In genomic region chr22:17727244-17727892, GRCh38 we compare ENCODE assay signal across 12 cellular contexts. TPM values are rescaled to one million over a fixed set of nuclear protein-coding genes. Genes with fewer than 3 reads are reported as not detected.
DNase-seq lines count a peak whose midpoint lies in the region; ATAC-seq, FAIRE-seq and TF ChIP-seq lines count a peak whose summit lies in the region.
"Had no signal": no experiment of that assay in that cellular context is flagged by ENCODE, and none has a peak within 500 bp of the region (broad histone marks: within the 10 kb centered on the region; RNA-seq: fewer than 3 reads in every experiment).

No MANE protein-coding gene starts in this region.

- no peaks in the 10 kb centered on the region for H3K9me3 Mint-ChIP-seq in activated T-helper 17 cell treated with anti-CD3 and anti-CD28 coated beads, Interleukin-2, amount 50 U/mL, for 72 hours
- H3K9me3 Mint-ChIP-seq in progenitor cell of endocrine pancreas (ENCODE audit: low read depth), result no peaks in the 10 kb centered on the region
- H3K9me3 Mint-ChIP-seq: activated CD4-positive, alpha-beta memory T cell treated with anti-CD3 and anti-CD28 coated beads for 36 hours had no signal

- H3K27ac ChIP-seq in heart right ventricle (peak overlapping the region in 9 of 10 donors; percentile 26 to 85 (median 78)), upper lobe of right lung (no peak overlapping the region), kidney (ENCODE audit: low read depth in 2 of 2, low read length in 2 of 2) (no peak overlapping the region)

- H3K4me3 ChIP-seq in heart right ventricle, result no peak overlapping the region
- H3K4me3 ChIP-seq in upper lobe of right lung, result no peak overlapping the region
- H3K4me3 ChIP-seq in kidney (ENCODE audit: low read length in 2 of 2), result no peak overlapping the region

- H3K27ac Mint-ChIP-seq in activated T-helper 17 cell treated with anti-CD3 and anti-CD28 coated beads, Interleukin-2, amount 50 U/mL, for 72 hours, result peak overlapping the region; percentile 36
- H3K27ac Mint-ChIP-seq in progenitor cell of endocrine pancreas, result no peak overlapping the region
- H3K27ac Mint-ChIP-seq: activated CD4-positive, alpha-beta memory T cell treated with anti-CD3 and anti-CD28 coated beads for 36 hours had no signal

- H3K9ac ChIP-seq in kidney (ENCODE audit: low read length in 2 of 2), result no peak overlapping the region

- H3K27me3 Mint-ChIP-seq in activated T-helper 17 cell treated with anti-CD3 and anti-CD28 coated beads, Interleukin-2, amount 50 U/mL, for 72 hours, result no peaks in the 10 kb centered on the region
- H3K27me3 Mint-ChIP-seq in progenitor cell of endocrine pancreas, result no peaks in the 10 kb centered on the region
- H3K27me3 Mint-ChIP-seq: activated CD4-positive, alpha-beta memory T cell treated with anti-CD3 and anti-CD28 coated beads for 36 hours had no signal

- no peak overlapping the region for H3K4me3 Mint-ChIP-seq in activated T-helper 17 cell treated with anti-CD3 and anti-CD28 coated beads, Interleukin-2, amount 50 U/mL, for 72 hours
- H3K4me3 Mint-ChIP-seq in progenitor cell of endocrine pancreas (ENCODE audit: low read depth), result no peak overlapping the region
- H3K4me3 Mint-ChIP-seq: activated CD4-positive, alpha-beta memory T cell treated with anti-CD3 and anti-CD28 coated beads for 36 hours had no signal

- no peak for DNase-seq in heart right ventricle
- no peak for DNase-seq in cardiac septum (ENCODE audit: low spot score)
- peak; percentile 57 for DNase-seq in mesenteric fat pad (ENCODE audit: low spot score)
- DNase-seq in upper lobe of right lung, result no peak
- no peak for DNase-seq in mucosa of gallbladder (ENCODE audit: low spot score)
- DNase-seq in kidney, result no peak
- no peak for DNase-seq in progenitor cell of endocrine pancreas (ENCODE audit: low spot score, unreplicated experiment)
- DNase-seq: activated CD4-positive, alpha-beta memory T cell treated with anti-CD3 and anti-CD28 coated beads for 36 hours; NCI-H2029; small intestine; T1000 had no signal

- H3K4me1 Mint-ChIP-seq in activated T-helper 17 cell treated with anti-CD3 and anti-CD28 coated beads, Interleukin-2, amount 50 U/mL, for 72 hours, result peaks cover 9% of the 10 kb centered on the region
- peaks cover 12% of the 10 kb centered on the region for H3K4me1 Mint-ChIP-seq in progenitor cell of endocrine pancreas (ENCODE audit: low read depth)

- peaks cover 65% of the 10 kb centered on the region for H3K36me3 Mint-ChIP-seq in activated T-helper 17 cell treated with anti-CD3 and anti-CD28 coated beads, Interleukin-2, amount 50 U/mL, for 72 hours (ENCODE audit: low read depth)
- H3K36me3 Mint-ChIP-seq in progenitor cell of endocrine pancreas (ENCODE audit: insufficient read depth), result peaks cover 7% of the 10 kb centered on the region

- H3K27me3 ChIP-seq in heart right ventricle (no peaks in the 10 kb centered on the region), upper lobe of right lung (no peaks in the 10 kb centered on the region)

- H3K9me3 ChIP-seq in heart right ventricle (no peaks in the 10 kb centered on the region), upper lobe of right lung (no peaks in the 10 kb centered on the region), kidney (ENCODE audit: control insufficient read depth in 1 of 2, low read length in 2 of 2) (no peaks in the 10 kb centered on the region)

- peak in 2 of 8 donors; percentile 8 to 22 for ATAC-seq in heart right ventricle
- no peak for ATAC-seq in activated T-helper 17 cell treated with anti-CD3 and anti-CD28 coated beads, Interleukin-2, amount 50 U/mL, for 72 hours (replicated peaks)
- ATAC-seq in upper lobe of right lung, result peak; percentile 15

- FAIRE-seq in kidney (lab: Jason Lieb, UNC), result no peak
- FAIRE-seq: small intestine had no signal

- TF ChIP-seq CTCF in heart right ventricle (IDR thresholded peaks at IDR 0.05), result no peak
- no peak for TF ChIP-seq CTCF in upper lobe of right lung (IDR thresholded peaks at IDR 0.05)
- TF ChIP-seq CTCF in kidney (IDR thresholded peaks at IDR 0.05; ENCODE audit: borderline replicate concordance, extremely low read depth, insufficient read depth), result no peak
- TF ChIP-seq CTCF in progenitor cell of endocrine pancreas (IDR thresholded peaks at IDR 0.05; ENCODE audit: unreplicated experiment), result no peak

- intact Hi-C loops in heart right ventricle (cut with DNase I) (loop anchor here in 3 of 10 donors (10.0 kb wide), 2 partner anchors 163 to 173 kb away; partner anchors contain the start of gene SLC25A18 (in 2 of the 3)), cardiac septum (cut with DNase I) (loop anchor here (10.0 kb wide), 1 partner anchor 153 kb away; no protein-coding TSS in a partner anchor), upper lobe of right lung (cut with DNase I) (no loop called here), kidney (cut with DNase I) (no loop called here)

- H3K36me3 ChIP-seq in heart right ventricle (peaks cover 0 to 63% (median 25%) of the 10 kb centered on the region in 9 donors), upper lobe of right lung (peaks cover 51% of the 10 kb centered on the region), kidney (ENCODE audit: control insufficient read depth in 1 of 2, insufficient read depth in 2 of 2, low read length in 2 of 2) (peaks cover 31 to 43% of the 10 kb centered on the region in 2 donors)

- 85 to 90% methylated on average over 13 of the region's 13 CpGs for WGBS in heart right ventricle, 2 donors

- H3K4me1 ChIP-seq in heart right ventricle (peaks cover 6 to 53% (median 24%) of the 10 kb centered on the region in 9 donors), upper lobe of right lung (peaks cover 5% of the 10 kb centered on the region), kidney (ENCODE audit: control insufficient read depth in 1 of 2, insufficient read depth in 1 of 2, low read depth in 1 of 2, low read length in 2 of 2) (peaks cover 7 to 10% of the 10 kb centered on the region in 2 donors)

RNA-seq across cellular contexts. Expression of gene BID, which starts 46.9 kb away (rescaled TPM):
- total RNA-seq in heart right ventricle (10 to 100 TPM in 5 of 10 donors, 1 to 10 TPM in 5; 5.6 to 24.1 (median 10.5) TPM), cardiac septum (7.9 TPM), mesenteric fat pad (30.6 TPM), upper lobe of right lung (22.8 TPM), mucosa of gallbladder (27.1 TPM), kidney (12.5 TPM), progenitor cell of endocrine pancreas (22.8 and 24.6 TPM in 2 replicates)
- polyA plus RNA-seq in heart right ventricle (10 to 100 TPM; 10.2 to 42.9 TPM), kidney (ENCODE audit: insufficient read depth, low read depth, low replicate concordance) (10.6 TPM)
- 10 to 100 TPM in 1 of 2 donors, 1 to 10 TPM in 1; 6.2 to 19.2 TPM for total RNA-seq in activated T-helper 17 cell treated with anti-CD3 and anti-CD28 coated beads, Interleukin-2, amount 50 U/mL, for 72 hours

Comparison
In these comparisons a context has a peak if more than half of its experiments do, and no peak if none do; other contexts are left out.
1. H3K27ac ChIP-seq: peak in heart right ventricle (9 of 10); none in upper lobe of right lung (single experiment) and kidney (0 of 2).